ENCODE assay signal across 23 cellular contexts in the genomic region with DNA sequence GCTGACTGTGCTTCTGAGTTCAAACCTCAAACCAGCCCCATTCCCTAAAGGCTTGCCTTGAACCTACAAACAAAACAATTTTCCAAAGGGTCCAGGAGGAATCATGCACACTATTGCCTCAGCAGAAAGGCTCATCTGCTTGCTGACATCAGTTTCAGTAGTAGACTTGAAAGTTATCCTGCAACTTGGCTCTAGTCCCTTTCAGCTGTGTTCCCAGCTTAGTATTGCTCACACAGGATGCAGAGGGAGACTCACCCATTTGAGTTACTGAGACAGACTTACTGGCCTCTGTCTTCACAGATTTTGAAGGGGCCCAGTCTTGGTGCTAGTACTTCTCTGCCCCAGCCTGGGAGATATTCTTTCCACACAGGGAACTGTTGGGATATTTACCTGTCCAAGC. TPM values are rescaled to one million over a fixed set of nuclear protein-coding genes. Genes with fewer than 3 reads are reported as not detected.
DNase-seq lines count a peak whose midpoint lies in the region; ATAC-seq, FAIRE-seq and TF ChIP-seq lines count a peak whose summit lies in the region.
"Had no signal": no experiment of that assay in that cellular context is flagged by ENCODE, and none has a peak within 500 bp of the region (broad histone marks: within the 10 kb centered on the region; RNA-seq: fewer than 3 reads in every experiment).

No MANE protein-coding gene starts in this region.

- no peak for TF ChIP-seq EP300 in GM12878 (IDR thresholded peaks at IDR 0.05; ENCODE audit: borderline replicate concordance in 1 of 2, control insufficient read depth in 1 of 2, low read depth in 2 of 2, low read length in 2 of 2)

- H3K79me2 ChIP-seq in GM12878 (ENCODE audit: control insufficient read depth, insufficient read depth, low read length): no peaks in the 10 kb centered on the region

- RAD21 ChIA-PET in GM12878 (lab: Charles Lee; ENCODE audit: unreplicated experiment): interaction anchor here (0.8 to 1.5 kb wide), 4 partner anchors 24 to 65 kb away, joined by 3 to 10 read pairs (median 3); partner anchors contain the start of gene TFB1M

- no peak for FAIRE-seq in GM12878 (lab: Jason Lieb, UNC)
- FAIRE-seq: small intestine had no signal

- POLR2A ChIA-PET in GM12878 (lab: Charles Lee): interaction anchor here (0.9 kb wide), 1 partner anchor 66 kb away, joined by 6 read pairs; no protein-coding TSS in a partner anchor

- H3K27me3 ChIP-seq in GM12878 (replicated peaks in 1 of 2; ENCODE audit: control insufficient read depth in 2 of 2, insufficient read depth in 2 of 2, low read length in 1 of 2): no peaks in the 10 kb centered on the region
- H3K27me3 ChIP-seq: BE2C had no signal

- ATAC-seq in GM12878: peak; percentile 9; the same call in 2 of the 3 replicates
- ATAC-seq: activated naive CD8-positive, alpha-beta T cell treated with anti-CD3 and anti-CD28 coated beads, Interleukin-2, amount 50 U/mL, for 24 hours; HCT116 had no signal

- no peak for TF ChIP-seq CTCF in GM12878 (IDR thresholded peaks at IDR 0.05 in 2 of 3, conservative IDR thresholded peaks at IDR 0.05 in 1 of 3; ENCODE audit: control insufficient read depth in 2 of 3, extremely low read depth in 1 of 3, insufficient read depth in 1 of 3, low read depth in 3 of 3, low read length in 3 of 3)

- SMC1A ChIA-PET in GM12878 (lab: Charles Lee; ENCODE audit: uncharacterized antibody, unreplicated experiment): interaction anchor here (0.7 to 5.4 kb wide), 5 partner anchors 10 to 176 kb away, joined by 3 to 26 read pairs (median 5); no protein-coding TSS in a partner anchor

- H3K36me3 ChIP-seq in GM12878 (ENCODE audit: control insufficient read depth in 2 of 2, insufficient read depth in 2 of 2, low read length in 1 of 2): no peaks in the 10 kb centered on the region
- H3K36me3 ChIP-seq: BE2C had no signal

- DNase-seq in EH (ENCODE audit: low read depth) (peak; percentile 60), HCEC 1CT (peak; percentile 85), GM12878 (ENCODE audit: low read depth, low spot score) (no peak), iris pigment epithelial cell (ENCODE audit: low read depth) (peak; percentile 89), ureter (ENCODE audit: low spot score) (no peak), cortex of kidney (lab: John Stamatoyannopoulos, UW) (no peak), NCI-H446 (lab: John Stamatoyannopoulos, UW) (no peak)
- DNase-seq in activated effector memory CD4-positive, alpha-beta T cell treated with Interleukin-2 at 50 U/mL for 16 hours: no peak
- DNase-seq: activated B cell treated with CpG ODN at 0.5 μM for 24 hours; activated CD8-positive, alpha-beta memory T cell treated with anti-CD3 and anti-CD28 coated beads for 24 hours; activated naive CD8-positive, alpha-beta T cell treated with anti-CD3 and anti-CD28 coated beads, Interleukin-2, amount 50 U/mL, for 24 hours; BE2C; endodermal cell; naive B cell; NCI-H1436 treated with DMSO at 0.1 percent for 48 hours; NCI-H2227 treated with DMSO at 0.1 percent for 48 hours; Right ventricle myocardium superior; small intestine; stimulated activated CD4-positive, alpha-beta T cell treated with anti-CD3 and anti-CD28 coated beads, Interleukin-4, amount 100 ng/mL, for 4 hours; stimulated activated CD8-positive, alpha-beta memory T cell treated with anti-CD3 and anti-CD28 coated beads, Interleukin-4, amount 100 ng/mL, for 48 hours; T-helper 2 cell had no signal

- H3K9ac ChIP-seq in GM12878 (ENCODE audit: control insufficient read depth, insufficient read depth, low read length): peak overlapping the region; percentile 50; the same call in 1 of the 2 replicates

- peaks cover 55% of the 10 kb centered on the region for H3K9me3 ChIP-seq in GM12878 (replicated peaks; ENCODE audit: control insufficient read depth, insufficient read depth, low read length)

- in situ Hi-C loops in GM12878 (cut with MboI): no loop called here

- H2AFZ ChIP-seq in GM12878 (ENCODE audit: control insufficient read depth, low read depth, low read length): no peak overlapping the region; the same call in 1 of the 2 replicates

- no TSS peak for BruUV-seq in GM12878 (replicated peaks; lab: Mats Ljungman, UMichigan)

- CTCF ChIA-PET in GM12878 (lab: Yijun Ruan, JAX): interaction anchor here (1.5 kb wide), 1 partner anchor 25 kb away, joined by 6 read pairs; no protein-coding TSS in a partner anchor

- no peak for TF ChIP-seq POLR2A in GM12878 (IDR thresholded peaks at IDR 0.05; ENCODE audit: low read depth, low read length)

- H3K4me1 ChIP-seq in GM12878 (ENCODE audit: control insufficient read depth, insufficient read depth, low read length): peaks cover 47% of the 10 kb centered on the region
- H3K4me1 ChIP-seq: BE2C had no signal

- peak overlapping the region; percentile 38; the same call in 1 of the 2 replicates for H3K4me2 ChIP-seq in GM12878 (ENCODE audit: control insufficient read depth, insufficient read depth)

- H3K27ac ChIP-seq in GM12878 (ENCODE audit: control insufficient read depth, insufficient read depth): peak overlapping the region; percentile 81

- no peak for TF ChIP-seq RAD21 in GM12878 (IDR thresholded peaks at IDR 0.05; ENCODE audit: insufficient read depth, low read depth, low read length)

- no peak overlapping the region; the same call in 1 of the 2 replicates for H3K4me3 ChIP-seq in GM12878
- H3K4me3 ChIP-seq: lung had no signal

- no peaks in the 10 kb centered on the region for H4K20me1 ChIP-seq in GM12878 (ENCODE audit: control insufficient read depth, insufficient read depth)

- intact Hi-C loops in GM12878 (cut with micrococcal nuclease; ENCODE audit: unreplicated experiment): loop anchor here (5.0 kb wide), 1 partner anchor 1344 kb away; no protein-coding TSS in a partner anchor

TF ChIP-seq in GM12878, 131 proteins besides CTCF, POLR2A, EP300 and RAD21:
- TF ChIP-seq HDGF (IDR thresholded peaks at IDR 0.05): no peak
- TF ChIP-seq BCL3 (IDR thresholded peaks at IDR 0.05; ENCODE audit: borderline replicate concordance, insufficient read depth, low read depth, low read length, poor library complexity, severe bottlenecking): no peak
- TF ChIP-seq YY1 (IDR thresholded peaks at IDR 0.05; ENCODE audit: low read depth, low read length): no peak
- TF ChIP-seq EED (IDR thresholded peaks at IDR 0.05; ENCODE audit: low read depth): peak; percentile 69
- TF ChIP-seq SMARCA5 (IDR thresholded peaks at IDR 0.05): no peak
- no peak for TF ChIP-seq ATF3 (IDR thresholded peaks at IDR 0.05; ENCODE audit: borderline replicate concordance, extremely low read depth, low read depth, low read length)

RNA-seq across cellular contexts. Expression of gene TFB1M, which starts 38.5 kb away (rescaled TPM):
- total RNA-seq in GM12878 (2013; cell fraction: nucleolus; rRNA removed): 122 and 123 TPM in 2 replicates
- total RNA-seq in GM12878 (2014; rRNA removed): 29.9 and 34.7 TPM in 2 replicates
- 37.4 and 37.7 TPM in 2 replicates for total RNA-seq in GM12878 (2014; rRNA removed; fragmentation: Illumina TruSeq; extraction: Trizol)
- 35.9 and 36.1 TPM in 2 replicates for total RNA-seq in GM12878 (2021)
- polyA plus RNA-seq in GM12878 (2011; ENCODE audit: low read depth): 19.2 TPM
- polyA plus RNA-seq in GM12878 (2011; rRNA removed): 55.6 and 59.6 TPM in 2 replicates
- 35.8 and 36.2 TPM in 2 replicates for polyA plus RNA-seq in GM12878 (2011; cell fraction: cytosol; rRNA removed)
- polyA plus RNA-seq in GM12878 (2011; cell fraction: nucleus; rRNA removed): 52.0 and 66.4 TPM in 2 replicates
- 14.2 and 24.2 TPM in 2 replicates for polyA plus RNA-seq in GM12878 (2012)
- polyA plus RNA-seq in GM12878 (2014; fragmentation: Illumina TruSeq; extraction: Trizol): 32.2 and 37.7 TPM in 2 replicates
- polyA plus RNA-seq in GM12878 (2014; fragmentation: Nextera tagmentation; extraction: Ambion mirVana): 100 to 1,000 TPM in 1 of 2 experiments, 10 to 100 TPM in 1; 95.8 to 117 TPM
- 28.0 and 35.7 TPM in 2 replicates for polyA plus RNA-seq in GM12878 (2014; rRNA removed)
- 10 to 100 TPM; 45.2 to 53.2 TPM for polyA plus RNA-seq in GM12878 (2016; fragmentation: Nextera tagmentation; extraction: Ambion mirVana)
- 44.2 and 51.9 TPM in 2 replicates for polyA minus RNA-seq in GM12878 (2011; rRNA and poly(A)+ RNA removed)
- 12.8 and 14.3 TPM in 2 replicates for polyA minus RNA-seq in GM12878 (2011; cell fraction: cytosol; rRNA and poly(A)+ RNA removed)
- polyA minus RNA-seq in GM12878 (2011; cell fraction: nucleus; rRNA and poly(A)+ RNA removed): 64.9 and 86.9 TPM in 2 replicates
- total RNA-seq in ureter: 36.7 TPM

Comparison
In these comparisons a context has a peak if more than half of its experiments do, and no peak if none do; other contexts are left out.
1. DNase-seq: peak in EH (single experiment), HCEC 1CT (single experiment) and iris pigment epithelial cell (single experiment); none in GM12878 (single experiment), ureter (single experiment), activated effector memory CD4-positive, alpha-beta T cell treated with Interleukin-2 at 50 U/mL for 16 hours (single experiment), cortex of kidney (single experiment) and NCI-H446 (0 of 2).